ENCODE assay signal across 13 cellular contexts in the genomic region with DNA sequence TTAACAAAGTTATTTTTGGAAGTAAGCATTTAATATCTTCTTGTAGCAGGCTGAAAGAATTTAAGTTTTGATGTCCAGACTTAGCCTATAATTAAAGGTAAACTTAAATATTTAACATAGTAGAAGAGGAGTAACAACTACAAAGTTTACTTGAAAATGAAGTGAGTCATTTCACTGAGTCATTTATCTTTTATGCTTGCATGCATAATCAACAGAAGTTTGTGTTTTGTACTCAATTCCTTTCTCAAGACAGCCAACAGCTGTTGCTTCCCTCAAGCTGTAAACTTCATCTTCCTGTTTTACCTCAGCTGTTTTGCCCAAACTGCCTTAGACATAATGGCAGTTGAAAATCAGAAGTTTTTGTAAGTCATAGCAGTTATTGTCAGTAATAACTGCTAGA. TPM values are rescaled to one million over a fixed set of nuclear protein-coding genes. Genes with fewer than 3 reads are reported as not detected.
DNase-seq lines count a peak whose midpoint lies in the region; ATAC-seq and TF ChIP-seq lines count a peak whose summit lies in the region.
"Had no signal": no experiment of that assay in that cellular context is flagged by ENCODE, and none has a peak within 500 bp of the region (broad histone marks: within the 10 kb centered on the region; RNA-seq: fewer than 3 reads in every experiment).

No MANE protein-coding gene starts in this region.

- H3K4me3 ChIP-seq in fibroblast of mammary gland (ENCODE audit: control insufficient read depth, low read depth, low read length) (no peak overlapping the region), neutrophil (ENCODE audit: low read depth in 1 of 2, low read length in 1 of 2) (no peak overlapping the region)

- H3K27ac ChIP-seq in neutrophil: peak overlapping the region; percentile 36

- peaks cover 8% of the 10 kb centered on the region for H3K9me3 Mint-ChIP-seq in type B pancreatic cell

- H3K36me3 ChIP-seq in neutrophil: no peaks in the 10 kb centered on the region

- DNase-seq in COLO829 (ENCODE audit: low spot score) (peak; percentile 63), NOMO-1 treated with dmso at 0.1 percent for 144 hours (lab: John Stamatoyannopoulos, UW; ENCODE audit: unreplicated experiment) (peak; percentile 47), fibroblast of mammary gland (ENCODE audit: low read depth) (peak; percentile 92), hippocampal formation (lab: John Stamatoyannopoulos, UW) (no peak), type B pancreatic cell (ENCODE audit: extremely low spot score, unreplicated experiment) (no peak), inferior parietal cortex (ENCODE audit: extremely low spot score) (no peak)
- DNase-seq: activated CD4-positive, alpha-beta T cell treated with anti-CD3 and anti-CD28 coated beads for 4 hours; amniotic stem cell; NCI-H2029; stimulated activated CD4-positive, alpha-beta T cell treated with anti-CD3 and anti-CD28 coated beads, Interleukin-2, amount 100 ng/mL, for 24 hours; substantia nigra had no signal

- H3K36me3 Mint-ChIP-seq in type B pancreatic cell: no peaks in the 10 kb centered on the region

- TF ChIP-seq CTCF in fibroblast of mammary gland (conservative IDR thresholded peaks at IDR 0.05; ENCODE audit: control insufficient read depth, insufficient read depth, low read depth, low read length) (no peak), neutrophil (IDR thresholded peaks at IDR 0.05) (no peak), type B pancreatic cell (conservative IDR thresholded peaks at IDR 0.05) (no peak)

- no peak overlapping the region for H3K4me3 Mint-ChIP-seq in type B pancreatic cell

- H3K27ac Mint-ChIP-seq in type B pancreatic cell: no peak overlapping the region

- H3K9me3 ChIP-seq in neutrophil: no peaks in the 10 kb centered on the region

- H3K27me3 Mint-ChIP-seq in type B pancreatic cell: peaks cover 4% of the 10 kb centered on the region

- H3K27me3 ChIP-seq in neutrophil: no peaks in the 10 kb centered on the region

- peaks cover 16% of the 10 kb centered on the region for H3K4me1 Mint-ChIP-seq in type B pancreatic cell (ENCODE audit: unreplicated experiment)

- peaks cover 33 to 35% of the 10 kb centered on the region in 2 experiments for H3K4me1 ChIP-seq in neutrophil (ENCODE audit: control insufficient read depth in 1 of 2, insufficient read depth in 1 of 2, low read depth in 1 of 2, low read length in 1 of 2)

- ATAC-seq in GM19452 (IDR thresholded peaks at IDR 0.05; ENCODE audit: unreplicated experiment): no peak

RNA-seq across cellular contexts. Expression of a gene that starts 58.0 kb away (rescaled TPM):
- 2.1 and 18.2 TPM in 2 replicates for total RNA-seq in type B pancreatic cell (ENCODE audit: low replicate concordance)

Comparison
In these comparisons a context has a peak if more than half of its experiments do, and no peak if none do; other contexts are left out.
1. DNase-seq: peak in COLO829 (single experiment), NOMO-1 treated with dmso at 0.1 percent for 144 hours (single experiment) and fibroblast of mammary gland (single experiment); none in hippocampal formation (0 of 2), type B pancreatic cell (single experiment) and inferior parietal cortex (single experiment).